ENCODE assay signal across 8 cellular contexts in the genomic region with DNA sequence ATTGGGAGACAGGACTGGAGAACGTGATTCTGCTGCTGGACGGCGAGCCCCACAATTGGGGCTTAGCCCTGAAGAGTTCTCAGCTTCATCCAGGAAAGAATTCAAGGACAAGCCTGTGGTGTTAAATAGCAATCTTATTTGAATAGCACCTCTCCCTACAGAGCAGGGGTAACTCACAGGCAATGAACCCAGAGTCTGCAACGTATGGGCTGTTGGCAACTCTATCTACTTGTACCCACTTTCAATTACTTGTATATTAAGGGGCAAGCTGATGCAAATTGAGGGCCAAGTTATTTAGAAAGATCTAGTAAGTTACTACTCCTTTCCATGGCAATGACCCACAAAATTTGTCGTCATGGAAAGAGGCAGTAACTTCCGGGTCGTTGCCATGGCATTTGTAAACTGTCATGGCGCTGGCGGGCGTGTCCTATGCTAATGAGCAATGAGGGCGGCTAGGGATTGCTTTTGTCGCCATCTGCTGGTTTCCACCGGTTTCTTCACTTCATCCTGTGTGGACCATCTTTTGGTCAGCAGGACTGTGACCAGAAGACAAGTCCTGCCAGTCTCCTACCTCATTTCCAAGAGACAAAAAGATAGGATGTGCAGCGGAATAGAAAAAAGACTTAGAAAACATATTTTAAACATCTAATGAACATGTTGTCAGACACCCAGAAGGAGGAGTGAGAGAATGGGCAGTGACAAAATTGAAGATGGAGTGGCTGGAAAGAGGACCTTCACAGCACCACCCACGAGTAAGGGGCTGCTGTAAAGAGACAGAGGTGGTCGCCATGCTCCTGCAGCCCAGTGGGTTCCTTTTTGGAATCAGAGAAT. TPM values are rescaled to one million over a fixed set of nuclear protein-coding genes. Genes with fewer than 3 reads are reported as not detected.
DNase-seq lines count a peak whose midpoint lies in the region; ATAC-seq and TF ChIP-seq lines count a peak whose summit lies in the region.

No MANE protein-coding gene starts in this region.

- ATAC-seq in HG02885 (IDR thresholded peaks at IDR 0.05; ENCODE audit: poor library complexity, unreplicated experiment) (peak; percentile 96), left ventricle myocardium superior (peak; percentile 98), aorta (ENCODE audit: low FRiP score) (peak; percentile 98)

- intact Hi-C loops in left ventricle myocardium superior (cut with micrococcal nuclease) (no loop called here), aorta (cut with DNase I) (loop anchor here (1.0 to 5.0 kb wide), 3 partner anchors 45 to 110 kb away; a partner anchor contains a TSS)

- in situ Hi-C loops in GM13977 (cut with MboI; ENCODE audit: low pct_unique_long_range_greater_than_20kb, low sequenced_read_pairs, unreplicated experiment), result no loop called here

- peak; percentile 80 for TF ChIP-seq CTCF in GM13977 (IDR thresholded peaks at IDR 0.05; ENCODE audit: extremely low read depth, insufficient read depth, missing control alignments)

- no peak overlapping the region for H3K4me3 ChIP-seq in aorta (ENCODE audit: low read length in 2 of 2)

- no peaks in the 10 kb centered on the region for H3K27me3 ChIP-seq in aorta (ENCODE audit: control insufficient read depth in 1 of 2, insufficient read depth in 2 of 2, low read length in 1 of 2)

- peak overlapping the region in 1 of 2 donors; percentile 70 for H3K27ac ChIP-seq in aorta (ENCODE audit: low read depth in 1 of 2, low read length in 2 of 2)

- no peaks in the 10 kb centered on the region for H3K9me3 ChIP-seq in aorta (ENCODE audit: control insufficient read depth, low read length)

- WGBS in aorta, 2 donors, result 23% methylated on average over 16 of the region's 16 CpGs

- no peaks in the 10 kb centered on the region for H3K4me1 ChIP-seq in aorta (ENCODE audit: control insufficient read depth in 1 of 2, insufficient read depth in 2 of 2, low read length in 2 of 2)

- no peaks in the 10 kb centered on the region for H3K36me3 ChIP-seq in aorta (ENCODE audit: control insufficient read depth in 1 of 2, insufficient read depth in 2 of 2, low read length in 1 of 2)

- DNase-seq in GM13977 (ENCODE audit: low spot score) (peak; percentile 72), NCI-H1694 (lab: John Stamatoyannopoulos, UW) (peak; percentile 39), T-helper 1 cell (peak; percentile 84 to 94 (median 92)), amniotic epithelial cell (ENCODE audit: low read depth) (peak; percentile 90), left ventricle myocardium superior (peak; percentile 93), pulmonary artery endothelial cell (ENCODE audit: low read depth, low spot score) (peak; percentile 90), aorta (peak; percentile 97)

RNA-seq across cellular contexts. Expression of a gene that starts 45.8 kb away (rescaled TPM):
- total RNA-seq in left ventricle myocardium superior (9.7 TPM), pulmonary artery endothelial cell (91.2 and 106 TPM in 2 replicates), aorta (10 to 100 TPM; 79.9 to 93.1 TPM)
- 10 to 100 TPM; 26.5 to 62.6 TPM for polyA plus RNA-seq in aorta

RNA-seq across cellular contexts. Expression of a gene that starts 49.2 kb away (rescaled TPM):
- 6.4 TPM for total RNA-seq in left ventricle myocardium superior
- 27.0 and 38.7 TPM in 2 replicates for total RNA-seq in pulmonary artery endothelial cell
- total RNA-seq in aorta, result 10 to 100 TPM; 13.3 to 16.0 TPM
- 1 to 10 TPM; 6.7 to 8.3 TPM for polyA plus RNA-seq in aorta

RNA-seq across cellular contexts. Expression of a gene that starts 49.2 kb away (rescaled TPM):
- total RNA-seq in left ventricle myocardium superior (7.0 TPM), pulmonary artery endothelial cell (18.5 and 31.3 TPM in 2 replicates), aorta (10 to 100 TPM; 18.2 to 19.4 TPM)
- 10 to 100 TPM in 1 of 2 donors, 1 to 10 TPM in 1; 7.5 to 11.0 TPM for polyA plus RNA-seq in aorta

Comparison
In these comparisons a context has a peak if more than half of its experiments do, and no peak if none do; other contexts are left out.
1. DNase-seq: peak in every context shown above with its lines; median percentile 97 in aorta; 93 in left ventricle myocardium superior; 92 in T-helper 1 cell; 90 in amniotic epithelial cell; 90 in pulmonary artery endothelial cell; 72 in GM13977; 39 in NCI-H1694.